In the genomic region with DNA sequence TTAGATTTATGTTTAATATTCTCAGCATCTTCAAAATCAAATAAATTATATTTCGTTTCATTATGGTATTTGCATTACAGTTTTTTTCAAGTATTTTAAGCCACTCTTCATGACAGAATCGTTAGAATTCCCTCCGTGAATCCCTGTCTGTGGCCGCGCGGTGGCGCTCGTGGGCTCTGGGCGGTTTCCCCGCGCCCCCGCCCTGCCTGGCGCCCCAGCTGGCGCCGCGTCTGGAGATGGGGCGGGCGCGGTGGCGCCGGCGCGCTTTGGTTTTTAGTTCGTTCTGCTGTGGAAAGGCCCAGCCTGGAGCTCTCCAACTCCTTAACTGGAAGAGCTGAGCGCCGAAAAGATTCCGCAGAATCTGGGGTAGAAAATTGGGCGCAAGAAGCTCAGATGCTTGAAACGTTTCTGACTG, we compare ENCODE assay signal across 8 cellular contexts. TPM values are rescaled to one million over a fixed set of nuclear protein-coding genes. Genes with fewer than 3 reads are reported as not detected.
A peak's percentile ranks its signal among the peaks of the same experiment; 100 is the strongest.
DNase-seq lines count a peak whose midpoint lies in the region; ATAC-seq and TF ChIP-seq lines count a peak whose summit lies in the region.

No MANE protein-coding gene starts in this region.

- no peak overlapping the region for H3K4me3 Mint-ChIP-seq in activated CD4-positive, alpha-beta T cell treated with anti-CD3 and anti-CD28 coated beads for 36 hours

- CTCF ChIA-PET in activated CD4-positive, alpha-beta T cell treated with anti-CD3 and anti-CD28 coated beads for 36 hours (lab: Charles Lee), result no interaction called here

- peak; percentile 72 for TF ChIP-seq CTCF in WERI-Rb-1 (IDR thresholded peaks at IDR 0.05; ENCODE audit: low read depth, low read length)

- H3K9me3 ChIP-seq in WERI-Rb-1 (ENCODE audit: severe bottlenecking) (no peaks in the 10 kb centered on the region), thymus (ENCODE audit: control insufficient read depth) (no peaks in the 10 kb centered on the region)

- POLR2A ChIA-PET in activated CD4-positive, alpha-beta T cell treated with anti-CD3 and anti-CD28 coated beads for 36 hours (lab: Charles Lee), result no interaction called here

- H3K4me1 ChIP-seq in thymus (ENCODE audit: control insufficient read depth, insufficient read depth, low read length), result no peaks in the 10 kb centered on the region

- H3K27me3 ChIP-seq in WERI-Rb-1 (ENCODE audit: insufficient read depth, low read depth, severe bottlenecking) (no peaks in the 10 kb centered on the region), thymus (ENCODE audit: control insufficient read depth, insufficient read depth) (no peaks in the 10 kb centered on the region)

- peaks cover 17% of the 10 kb centered on the region for H3K4me1 Mint-ChIP-seq in activated CD4-positive, alpha-beta T cell treated with anti-CD3 and anti-CD28 coated beads for 36 hours

- H3K27ac ChIP-seq in WERI-Rb-1, result peak overlapping the region; percentile 86
- peak overlapping the region; percentile 9 for H3K27ac ChIP-seq in thymus (ENCODE audit: low read depth)

- peak overlapping the region; percentile 75 for H3K4me3 ChIP-seq in WERI-Rb-1 (ENCODE audit: low read depth, low read length)
- no peak overlapping the region for H3K4me3 ChIP-seq in thymus (ENCODE audit: low read length)

- 64% methylated on average over 29 of the region's 29 CpGs for WGBS in thymus

- intact Hi-C loops in activated CD4-positive, alpha-beta T cell treated with anti-CD3 and anti-CD28 coated beads for 36 hours (cut with DNase I, micrococcal nuclease), result no loop called here

- H3K9me3 Mint-ChIP-seq in activated CD4-positive, alpha-beta T cell treated with anti-CD3 and anti-CD28 coated beads for 36 hours (ENCODE audit: low read depth), result no peaks in the 10 kb centered on the region

- H3K36me3 ChIP-seq in WERI-Rb-1, result peaks cover 27% of the 10 kb centered on the region
- peaks cover 6% of the 10 kb centered on the region for H3K36me3 ChIP-seq in thymus (ENCODE audit: control insufficient read depth, insufficient read depth)

- H3K27ac Mint-ChIP-seq in activated CD4-positive, alpha-beta T cell treated with anti-CD3 and anti-CD28 coated beads for 36 hours, result peak overlapping the region; percentile 60

- ATAC-seq in activated CD4-positive, alpha-beta T cell treated with anti-CD3 and anti-CD28 coated beads for 36 hours, result peak; percentile 38
- ATAC-seq in GM19351 (IDR thresholded peaks at IDR 0.05; ENCODE audit: unreplicated experiment), result no peak

- no peaks in the 10 kb centered on the region for H3K27me3 Mint-ChIP-seq in activated CD4-positive, alpha-beta T cell treated with anti-CD3 and anti-CD28 coated beads for 36 hours

- peak; percentile 70 for DNase-seq in activated CD4-positive, alpha-beta T cell treated with anti-CD3 and anti-CD28 coated beads for 36 hours
- no peak for DNase-seq in activated CD4-positive, alpha-beta T cell treated with anti-CD3 and anti-CD28 coated beads for 48 hours
- peak; percentile 79 for DNase-seq in WERI-Rb-1
- peak; percentile 22 for DNase-seq in effector CD4-positive, alpha-beta T cell
- peak; percentile 77 to 83 for DNase-seq in lung microvascular endothelial cell (ENCODE audit: low read depth in 2 of 2)
- DNase-seq in NCI-H1105 (lab: John Stamatoyannopoulos, UW), result no peak

- peaks cover 39% of the 10 kb centered on the region for H3K36me3 Mint-ChIP-seq in activated CD4-positive, alpha-beta T cell treated with anti-CD3 and anti-CD28 coated beads for 36 hours (ENCODE audit: low read depth)

RNA-seq across cellular contexts. Expression of a gene that starts 25.7 kb away (rescaled TPM):
- 10 to 100 TPM; 60.9 to 74.1 TPM for total RNA-seq in activated CD4-positive, alpha-beta T cell treated with anti-CD3 and anti-CD28 coated beads for 36 hours
- total RNA-seq in lung microvascular endothelial cell, result 92.6 and 136 TPM in 2 replicates
- 98.8 TPM for polyA plus RNA-seq in thymus

RNA-seq across cellular contexts. Expression of a gene that starts 56.3 kb away (rescaled TPM):
- not detected for total RNA-seq in activated CD4-positive, alpha-beta T cell treated with anti-CD3 and anti-CD28 coated beads for 36 hours
- total RNA-seq in lung microvascular endothelial cell, result under 0.01 and 0.22 TPM in 2 replicates
- polyA plus RNA-seq in thymus, result 46.3 TPM

Comparison
In these comparisons a context has a peak if more than half of its experiments do, and no peak if none do; other contexts are left out.
1. DNase-seq: peak in activated CD4-positive, alpha-beta T cell treated with anti-CD3 and anti-CD28 coated beads for 36 hours (single experiment), WERI-Rb-1 (single experiment), effector CD4-positive, alpha-beta T cell (single experiment) and lung microvascular endothelial cell (2 of 2); none in activated CD4-positive, alpha-beta T cell treated with anti-CD3 and anti-CD28 coated beads for 48 hours (single experiment) and NCI-H1105 (single experiment).